8 cellular contexts compared by ENCODE assay signal in genomic region chrX:1451676-1452496, GRCh38. TPM values are rescaled to one million over a fixed set of nuclear protein-coding genes. Genes with fewer than 3 reads are reported as not detected.
DNase-seq lines count a peak whose midpoint lies in the region.

No MANE protein-coding gene starts in this region.

- no peak overlapping the region for H4K91ac ChIP-seq in neuronal stem cell (ENCODE audit: low read depth, low read length, poor library complexity)

- H3K14ac ChIP-seq in neuronal stem cell (ENCODE audit: low read length) = no peak overlapping the region

- H3K4me3 ChIP-seq in CD4-positive, alpha-beta memory T cell (ENCODE audit: low read length in 2 of 2) = peak overlapping the region; percentile 78 to 94
- H3K4me3 ChIP-seq in SJSA1 (peak overlapping the region; percentile 73), esophagus (ENCODE audit: low read depth in 1 of 2, low read length in 2 of 2) (peak overlapping the region; percentile 66 to 76), neuronal stem cell (ENCODE audit: low read length in 2 of 2) (peak overlapping the region; percentile 80 to 100)

- no peaks in the 10 kb centered on the region for H3K9me3 ChIP-seq in CD4-positive, alpha-beta memory T cell (ENCODE audit: control insufficient read depth in 1 of 2, low read length in 2 of 2)
- H3K9me3 ChIP-seq in SJSA1 (replicated peaks) (no peaks in the 10 kb centered on the region), esophagus (ENCODE audit: control insufficient read depth in 2 of 2, insufficient read depth in 1 of 2, low read depth in 1 of 2, low read length in 1 of 2) (peaks cover 0 to 2% of the 10 kb centered on the region in 2 donors), neuronal stem cell (replicated peaks in 1 of 2; ENCODE audit: control insufficient read depth in 2 of 2, insufficient read depth in 1 of 2, low read depth in 1 of 2, low read length in 2 of 2) (peaks cover 18 to 20% of the 10 kb centered on the region in 2 donors)

- H3K9ac ChIP-seq in neuronal stem cell (ENCODE audit: low read depth, low read length, poor library complexity) = peak overlapping the region; percentile 97

- H3K4me1 ChIP-seq in CD4-positive, alpha-beta memory T cell (ENCODE audit: insufficient read depth, low read length) = peaks cover 37% of the 10 kb centered on the region
- H3K4me1 ChIP-seq in SJSA1 (replicated peaks) = no peaks in the 10 kb centered on the region
- peaks cover 0 to 3% of the 10 kb centered on the region in 2 donors for H3K4me1 ChIP-seq in esophagus (ENCODE audit: control insufficient read depth in 2 of 2, insufficient read depth in 2 of 2, low read length in 1 of 2)
- H3K4me1 ChIP-seq in neuronal stem cell (ENCODE audit: control insufficient read depth in 2 of 2, insufficient read depth in 1 of 2, low read depth in 1 of 2, low read length in 2 of 2) = no peaks in the 10 kb centered on the region

- peak overlapping the region; percentile 82 for H2BK5ac ChIP-seq in neuronal stem cell (ENCODE audit: low read length)

- H4K8ac ChIP-seq in neuronal stem cell (ENCODE audit: low read depth, low read length) = no peak overlapping the region

- no peaks in the 10 kb centered on the region for H3K27me3 Mint-ChIP-seq in CD4-positive, alpha-beta memory T cell

- POLR2A ChIA-PET in CD4-positive, alpha-beta memory T cell (lab: Charles Lee; ENCODE audit: partially characterized antibody) = no interaction called here

- H3K27ac ChIP-seq in CD4-positive, alpha-beta memory T cell (ENCODE audit: low read depth, low read length) = peak overlapping the region; percentile 66
- H3K27ac ChIP-seq in SJSA1 (no peak overlapping the region), esophagus (ENCODE audit: low read depth in 2 of 2, low read length in 1 of 2) (peak overlapping the region in 1 of 2 donors; percentile 84), neuronal stem cell (replicated peaks; ENCODE audit: low read length) (no peak overlapping the region)

- H2BK120ac ChIP-seq in neuronal stem cell (ENCODE audit: low read depth, low read length) = no peak overlapping the region

- 20 to 29% methylated on average over 22 to 23 of the region's 23 CpGs for WGBS in esophagus, 2 donors
- WGBS in neuronal stem cell (ENCODE audit: extremely low coverage in 2 of 2, insufficient read length in 2 of 2, insufficient replicate concordance in 1 of 2), 2 donors = no CpG with 5 or more reads among the region's 23 CpGs

- intact Hi-C loops in CD4-positive, alpha-beta memory T cell (cut with micrococcal nuclease) = loop anchor here (2.0 kb wide), 4 partner anchors 205 to 1157 kb away; partner anchors contain the start of gene PPP2R3B

- peak in 1 of 5 donors; percentile 55 for DNase-seq in CD4-positive, alpha-beta memory T cell
- DNase-seq in SJSA1 (ENCODE audit: low read depth in 1 of 2, low spot score in 2 of 2) (peak in 1 of 2 experiments; percentile 43), neuronal stem cell (ENCODE audit: low spot score) (no peak), medulla oblongata (ENCODE audit: extremely low spot score) (no peak), RPMI8226 (no peak), middle frontal gyrus (ENCODE audit: extremely low spot score, low spot score) (no peak), NCI-H187 treated with DMSO at 0.1 percent for 48 hours (lab: John Stamatoyannopoulos, UW) (no peak)

- H3K79me1 ChIP-seq in neuronal stem cell (ENCODE audit: low read depth, low read length) = peaks cover 21% of the 10 kb centered on the region

- peak overlapping the region; percentile 90 for H2AFZ ChIP-seq in neuronal stem cell (ENCODE audit: low read length)

- H2BK15ac ChIP-seq in neuronal stem cell (ENCODE audit: low read length) = no peak overlapping the region

- peaks cover 17 to 40% (median 26%) of the 10 kb centered on the region in 4 donors for H3K4me1 Mint-ChIP-seq in CD4-positive, alpha-beta memory T cell

- H2AK5ac ChIP-seq in neuronal stem cell (ENCODE audit: low read depth, low read length) = peak overlapping the region; percentile 95

- peaks cover 17 to 27% of the 10 kb centered on the region in 2 donors for H3K36me3 Mint-ChIP-seq in CD4-positive, alpha-beta memory T cell

- peak overlapping the region; percentile 66 for H3K4me2 ChIP-seq in neuronal stem cell (ENCODE audit: insufficient read depth, low read length, poor library complexity, severe bottlenecking)

- peak overlapping the region; percentile 73 to 93 (median 89) for H3K4me3 Mint-ChIP-seq in CD4-positive, alpha-beta memory T cell

- peaks cover 2 to 17% (median 14%) of the 10 kb centered on the region in 8 donors for H3K9me3 Mint-ChIP-seq in CD4-positive, alpha-beta memory T cell

- peak overlapping the region in 2 of 7 donors; percentile 87 to 97 for H3K27ac Mint-ChIP-seq in CD4-positive, alpha-beta memory T cell

- no peaks in the 10 kb centered on the region for H3K27me3 ChIP-seq in CD4-positive, alpha-beta memory T cell (ENCODE audit: insufficient read depth, low read length)
- H3K27me3 ChIP-seq in SJSA1 (replicated peaks) (no peaks in the 10 kb centered on the region), esophagus (ENCODE audit: control insufficient read depth in 1 of 2, insufficient read depth in 2 of 2, low read length in 2 of 2) (no peaks in the 10 kb centered on the region), neuronal stem cell (ENCODE audit: control insufficient read depth in 3 of 3, insufficient read depth in 3 of 3, low read depth in 1 of 3, low read length in 3 of 3) (no peaks in the 10 kb centered on the region)

- CTCF ChIA-PET in CD4-positive, alpha-beta memory T cell (lab: Charles Lee; ENCODE audit: partially characterized antibody) = no interaction called here

- no peaks in the 10 kb centered on the region for H3K36me3 ChIP-seq in CD4-positive, alpha-beta memory T cell (ENCODE audit: insufficient read depth, low read length)
- H3K36me3 ChIP-seq in SJSA1 (peaks cover 3% of the 10 kb centered on the region; the same call in 1 of the 2 replicates), esophagus (ENCODE audit: control insufficient read depth in 2 of 2, insufficient read depth in 2 of 2, low read length in 1 of 2) (no peaks in the 10 kb centered on the region), neuronal stem cell (replicated peaks in 1 of 2; ENCODE audit: control insufficient read depth in 2 of 2, insufficient read depth in 2 of 2, low read length in 2 of 2) (peaks cover 11 to 21% of the 10 kb centered on the region in 2 donors)

- no peak overlapping the region for H2BK12ac ChIP-seq in neuronal stem cell (ENCODE audit: low read length)

- H3K4ac ChIP-seq in neuronal stem cell (ENCODE audit: low read length) = no peak overlapping the region

- peak overlapping the region; percentile 80 for H3K18ac ChIP-seq in neuronal stem cell (ENCODE audit: low read length)

- no peak overlapping the region for H3K23ac ChIP-seq in neuronal stem cell (ENCODE audit: low read depth, low read length, poor library complexity)

RNA-seq across cellular contexts. Expression of gene ASMTL, which starts 0.8 kb away (rescaled TPM):
- 10 to 100 TPM; 35.9 to 37.9 TPM for total RNA-seq in CD4-positive, alpha-beta memory T cell
- polyA plus RNA-seq in CD4-positive, alpha-beta memory T cell = 10 to 100 TPM; 35.0 to 50.4 TPM
- total RNA-seq in SJSA1 (2014; rRNA removed; shearing (Covaris generic)) = 7.3 and 10.0 TPM in 2 replicates
- 10 to 100 TPM in 1 of 2 donors, 1 to 10 TPM in 1; 8.5 to 13.6 TPM for polyA plus RNA-seq in esophagus
- polyA plus RNA-seq in neuronal stem cell (2013, experiment 1 of 2) = 52.5 TPM
- 51.6 TPM for polyA plus RNA-seq in neuronal stem cell (2013, experiment 2 of 2)

RNA-seq across cellular contexts. Expression of gene SLC25A6, which starts 60.0 kb away (rescaled TPM):
- 100 to 1,000 TPM; 249 to 252 TPM for total RNA-seq in CD4-positive, alpha-beta memory T cell
- polyA plus RNA-seq in CD4-positive, alpha-beta memory T cell = 100 to 1,000 TPM; 525 to 540 TPM
- 115 and 149 TPM in 2 replicates for total RNA-seq in SJSA1 (2014; rRNA removed; shearing (Covaris generic))
- 100 to 1,000 TPM; 133 to 354 TPM for polyA plus RNA-seq in esophagus
- polyA plus RNA-seq in neuronal stem cell (2013, experiment 1 of 2) = 415 TPM
- polyA plus RNA-seq in neuronal stem cell (2013, experiment 2 of 2) = 410 TPM
